8 cellular contexts compared by ENCODE assay signal in genomic region chr1:157170677-157171515, GRCh38.
A peak's percentile ranks its signal among the peaks of the same experiment; 100 is the strongest.
DNase-seq lines count a peak whose midpoint lies in the region; ATAC-seq and TF ChIP-seq lines count a peak whose summit lies in the region.

No MANE protein-coding gene starts in this region.

- H3K9me3 Mint-ChIP-seq in stimulated activated naive CD8-positive, alpha-beta T cell treated with anti-CD3 and anti-CD28 coated beads, Interleukin-15, amount 100 ng/mL, for 72 hours = no peaks in the 10 kb centered on the region

- H3K4me3 Mint-ChIP-seq in stimulated activated naive CD8-positive, alpha-beta T cell treated with anti-CD3 and anti-CD28 coated beads, Interleukin-15, amount 100 ng/mL, for 72 hours = no peak overlapping the region

- H3K27ac Mint-ChIP-seq in stimulated activated naive CD8-positive, alpha-beta T cell treated with anti-CD3 and anti-CD28 coated beads, Interleukin-15, amount 100 ng/mL, for 72 hours = no peak overlapping the region

- no peak overlapping the region for H3K4me3 ChIP-seq in AG10803 (ENCODE audit: low read length)

- no peak for ATAC-seq in stimulated activated naive CD8-positive, alpha-beta T cell treated with anti-CD3 and anti-CD28 coated beads, Interleukin-15, amount 100 ng/mL, for 72 hours

- peak; percentile 10 for DNase-seq in AG10803 (ENCODE audit: low read depth)
- DNase-seq in NCI-H526 (lab: John Stamatoyannopoulos, UW) = peak; percentile 73 to 90
- peak; percentile 19 for DNase-seq in activated T-cell treated with anti-CD3 and anti-CD28 coated beads for 24 hours (ENCODE audit: low read depth)
- DNase-seq in iPS-NIHi11 (ENCODE audit: low spot score) = peak; percentile 50
- peak; percentile 36 to 41 for DNase-seq in stimulated activated naive CD8-positive, alpha-beta T cell treated with anti-CD3 and anti-CD28 coated beads, Interleukin-15, amount 100 ng/mL, for 72 hours
- no peak for DNase-seq in OCI-M2 (lab: John Stamatoyannopoulos, UW; ENCODE audit: unreplicated experiment)
- no peak for DNase-seq in AML-193 (lab: John Stamatoyannopoulos, UW)

- peaks cover 5% of the 10 kb centered on the region for H3K4me1 Mint-ChIP-seq in stimulated activated naive CD8-positive, alpha-beta T cell treated with anti-CD3 and anti-CD28 coated beads, Interleukin-15, amount 100 ng/mL, for 72 hours

- peaks cover 26% of the 10 kb centered on the region for H3K27me3 Mint-ChIP-seq in stimulated activated naive CD8-positive, alpha-beta T cell treated with anti-CD3 and anti-CD28 coated beads, Interleukin-15, amount 100 ng/mL, for 72 hours

- TF ChIP-seq CTCF in AG10803 (conservative IDR thresholded peaks at IDR 0.05; ENCODE audit: low read length) = peak; percentile 52
- TF ChIP-seq CTCF in GM12873 (IDR thresholded peaks at IDR 0.05; ENCODE audit: insufficient read depth, low read depth, low read length, missing control alignments) = peak; percentile 62

Comparison
In these comparisons a context has a peak if more than half of its experiments do, and no peak if none do; other contexts are left out.
1. DNase-seq: peak in AG10803 (single experiment), NCI-H526 (2 of 2), activated T-cell treated with anti-CD3 and anti-CD28 coated beads for 24 hours (single experiment), iPS-NIHi11 (single experiment) and stimulated activated naive CD8-positive, alpha-beta T cell treated with anti-CD3 and anti-CD28 coated beads, Interleukin-15, amount 100 ng/mL, for 72 hours (2 of 2); none in OCI-M2 (single experiment) and AML-193 (0 of 2).